Comparison of ENCODE assay signal across 9 cellular contexts in genomic region chr13:34750078-34750703, GRCh38.
DNase-seq lines count a peak whose midpoint lies in the region; ATAC-seq and TF ChIP-seq lines count a peak whose summit lies in the region.
"Had no signal": no experiment of that assay in that cellular context is flagged by ENCODE, and none has a peak within 500 bp of the region (broad histone marks: within the 10 kb centered on the region; RNA-seq: fewer than 3 reads in every experiment).

No MANE protein-coding gene starts in this region.

- peak overlapping the region; percentile 87 for H3K4me3 Mint-ChIP-seq in glutamatergic neuron (ENCODE audit: unreplicated experiment)
- H3K4me3 Mint-ChIP-seq: T-helper 1 cell treated with Interleukin-12 subunit alpha and Interleukin-12 subunit beta and Interleukin-4 antibody, amounts not matched to agents 30 μg/mL and 1 μg/mL, for 36 hours had no signal

- H3K27me3 Mint-ChIP-seq in glutamatergic neuron (ENCODE audit: unreplicated experiment), result no peaks in the 10 kb centered on the region

- no peaks in the 10 kb centered on the region for H3K9me3 ChIP-seq in sigmoid colon

- H3K4me1 ChIP-seq in sigmoid colon, result peaks cover 0 to 19% (median 2%) of the 10 kb centered on the region in 4 donors

- peaks cover 2% of the 10 kb centered on the region for H3K9me3 Mint-ChIP-seq in glutamatergic neuron (ENCODE audit: unreplicated experiment)

- H3K27me3 ChIP-seq in H7 (ENCODE audit: control insufficient read depth, insufficient read depth, low read length) (no peaks in the 10 kb centered on the region), sigmoid colon (no peaks in the 10 kb centered on the region)

- TF ChIP-seq CTCF in glutamatergic neuron (IDR thresholded peaks at IDR 0.05; ENCODE audit: partially characterized antibody, unreplicated experiment), result no peak
- TF ChIP-seq CTCF in sigmoid colon (IDR thresholded peaks at IDR 0.05), result no peak

- H3K27ac Mint-ChIP-seq in glutamatergic neuron (ENCODE audit: unreplicated experiment), result peak overlapping the region; percentile 35
- H3K27ac Mint-ChIP-seq: T-helper 1 cell treated with Interleukin-12 subunit alpha and Interleukin-12 subunit beta and Interleukin-4 antibody, amounts not matched to agents 30 μg/mL and 1 μg/mL, for 36 hours had no signal

- H3K36me3 Mint-ChIP-seq in glutamatergic neuron (ENCODE audit: unreplicated experiment), result no peaks in the 10 kb centered on the region

- peak overlapping the region in 2 of 4 donors; percentile 27 to 40 for H3K27ac ChIP-seq in sigmoid colon

- intact Hi-C loops in sigmoid colon (cut with DNase I), result no loop called here

- peaks cover 12% of the 10 kb centered on the region for H3K4me1 Mint-ChIP-seq in glutamatergic neuron (ENCODE audit: low read depth, unreplicated experiment)

- H3K4me3 ChIP-seq in H7 (ENCODE audit: insufficient read depth, low read depth, low read length) (peak overlapping the region; percentile 16; the same call in 1 of the 2 replicates), sigmoid colon (peak overlapping the region; percentile 32 to 48 (median 46))

- no peak for TF ChIP-seq EP300 in sigmoid colon (IDR thresholded peaks at IDR 0.05)

- WGBS in sigmoid colon, 2 donors, result 19 to 31% methylated on average over 17 of the region's 17 CpGs

- H3K36me3 ChIP-seq in H7 (replicated peaks; ENCODE audit: control insufficient read depth, insufficient read depth, low read length) (no peaks in the 10 kb centered on the region), sigmoid colon (no peaks in the 10 kb centered on the region)

- TF ChIP-seq POLR2A in sigmoid colon (IDR thresholded peaks at IDR 0.05), result no peak

- no peak for ATAC-seq in HG03095 (IDR thresholded peaks at IDR 0.05; ENCODE audit: unreplicated experiment)

- DNase-seq in Ammon's horn (ENCODE audit: low spot score) (peak; percentile 43), H7 (peak; percentile 28), NCI-H345 (lab: John Stamatoyannopoulos, UW) (peak; percentile 72), glutamatergic neuron (peak; percentile 27), sigmoid colon (no peak)
- no peak for DNase-seq in stimulated activated naive CD4-positive, alpha-beta T cell (lab: John Stamatoyannopoulos, UW)
- no peak for DNase-seq in activated CD8-positive, alpha-beta memory T cell treated with anti-CD3 and anti-CD28 coated beads for 24 hours

Comparison
In these comparisons a context has a peak if more than half of its experiments do, and no peak if none do; other contexts are left out.
1. DNase-seq: peak in Ammon's horn (single experiment), H7 (single experiment), NCI-H345 (single experiment) and glutamatergic neuron (single experiment); none in sigmoid colon (single experiment), stimulated activated naive CD4-positive, alpha-beta T cell (0 of 6) and activated CD8-positive, alpha-beta memory T cell treated with anti-CD3 and anti-CD28 coated beads for 24 hours (single experiment).